In genomic region chr2:26485099-26485498, GRCh38 we compare ENCODE assay signal across 1 cellular context.
A peak's percentile ranks its signal among the peaks of the same experiment; 100 is the strongest.
TF ChIP-seq lines count a peak whose summit lies in the region.

No MANE protein-coding gene starts in this region.

TF ChIP-seq in K562, 482 proteins besides CTCF, POLR2A, EP300 and RAD21:
- no peak for TF ChIP-seq NUFIP1 (IDR thresholded peaks at IDR 0.05; ENCODE audit: partially characterized antibody)
- peak; percentile 93 for TF ChIP-seq ZFP36 (IDR thresholded peaks at IDR 0.05; ENCODE audit: low read depth, low read length, partially characterized antibody)
- TF ChIP-seq THAP7 (CRISPR knock-in tag; IDR thresholded peaks at IDR 0.05): no peak
- TF ChIP-seq ZNF408 (CRISPR knock-in tag; IDR thresholded peaks at IDR 0.05; ENCODE audit: low read depth): no peak
- TF ChIP-seq BRD9 (IDR thresholded peaks at IDR 0.05; ENCODE audit: low read depth, partially characterized antibody): no peak
- no peak for TF ChIP-seq ZNF121 (CRISPR knock-in tag; conservative IDR thresholded peaks at IDR 0.05)
